8 cellular contexts compared by ENCODE assay signal in genomic region chr3:195989921-195990840, GRCh38.
DNase-seq lines count a peak whose midpoint lies in the region; ATAC-seq and TF ChIP-seq lines count a peak whose summit lies in the region.
"Not testable (repeated sequence)": the region's sequence is repeated elsewhere in the genome, so short reads cannot be mapped to it uniquely, and the experiment has no call there.

No MANE protein-coding gene starts in this region.

- peak overlapping the region; percentile 93 for H3K27ac Mint-ChIP-seq in activated T-cell treated with anti-CD3 and anti-CD28 coated beads, Interleukin-2, amount 50 U/mL, for 72 hours

- peak; percentile 43 for TF ChIP-seq POLR2A in erythroblast (IDR thresholded peaks at IDR 0.05; ENCODE audit: low read length)

- H3K4me1 Mint-ChIP-seq in activated T-cell treated with anti-CD3 and anti-CD28 coated beads, Interleukin-2, amount 50 U/mL, for 72 hours (ENCODE audit: low read depth): not testable (repeated sequence)

- not testable (repeated sequence) for H3K9me3 ChIP-seq in PC-9 (ENCODE audit: insufficient read depth, low read depth)

- H3K79me2 ChIP-seq in PC-9 (ENCODE audit: low read depth): peaks cover 19% of the 10 kb centered on the region

- peak overlapping the region; percentile 57 for H3K4me3 ChIP-seq in PC-9

- peak; percentile 90 for ATAC-seq in GM18909 (IDR thresholded peaks at IDR 0.05; ENCODE audit: poor library complexity, unreplicated experiment)
- peak; percentile 94 for ATAC-seq in HG02970 (IDR thresholded peaks at IDR 0.05; ENCODE audit: low FRiP score, unreplicated experiment)
- peak; percentile 89 to 91 for ATAC-seq in activated T-cell treated with anti-CD3 and anti-CD28 coated beads, Interleukin-2, amount 50 U/mL, for 72 hours (replicated peaks in 1 of 2)

- TSS peak; percentile 94 for BruUV-seq in PC-9 (replicated peaks; lab: Mats Ljungman, UMichigan)

- peak overlapping the region; percentile 83 to 86 for H3K4me3 Mint-ChIP-seq in activated T-cell treated with anti-CD3 and anti-CD28 coated beads, Interleukin-2, amount 50 U/mL, for 72 hours

- DNase-seq in ACHN (peak; percentile 81), PC-9 (peak; percentile 71 to 99), medulla oblongata (ENCODE audit: extremely low spot score) (peak; percentile 92)
- DNase-seq in activated T-cell treated with anti-CD3 and anti-CD28 coated beads, Interleukin-2, amount 50 U/mL, for 72 hours: peak; percentile 95 to 99
- not testable (repeated sequence) for DNase-seq in erythroblast (lab: John Stamatoyannopoulos, UW)
- peak; percentile 94 to 97 for DNase-seq in stimulated activated CD4-positive, alpha-beta T cell treated with anti-CD3 and anti-CD28 coated beads, Interleukin-1b, Interleukin-23, amount 100 ng/mL, for 4 hours (ENCODE audit: low read depth in 2 of 2)

- H3K9me3 Mint-ChIP-seq in activated T-cell treated with anti-CD3 and anti-CD28 coated beads, Interleukin-2, amount 50 U/mL, for 72 hours: not testable (repeated sequence)

- not testable (repeated sequence) for H3K36me3 ChIP-seq in PC-9 (ENCODE audit: low read depth)

- H3K27ac ChIP-seq in PC-9: not testable (repeated sequence)

- peak overlapping the region; percentile 61 for H3K4me2 ChIP-seq in PC-9

- not testable (repeated sequence) for H3K27me3 Mint-ChIP-seq in activated T-cell treated with anti-CD3 and anti-CD28 coated beads, Interleukin-2, amount 50 U/mL, for 72 hours (ENCODE audit: low read depth)

- not testable (repeated sequence) for H4K20me1 ChIP-seq in PC-9 (ENCODE audit: insufficient read depth)

- peak overlapping the region; percentile 35; the same call in 1 of the 2 replicates for H2AFZ ChIP-seq in PC-9

- intact Hi-C loops in PC-9 (cut with micrococcal nuclease; ENCODE audit: unreplicated experiment): not testable (repeated sequence)

- POLR2A ChIA-PET in PC-9 (lab: Charles Lee; ENCODE audit: unreplicated experiment): not testable (repeated sequence)

- not testable (repeated sequence) for H3K9me2 ChIP-seq in PC-9 (ENCODE audit: insufficient read depth)

- CTCF ChIA-PET in PC-9 (lab: Charles Lee): not testable (repeated sequence)

- not testable (repeated sequence) for H3F3A ChIP-seq in PC-9 (ENCODE audit: insufficient read depth, low read depth)

- not testable (repeated sequence) for H3K27me3 ChIP-seq in PC-9 (ENCODE audit: insufficient read depth, low read depth)

- not testable (repeated sequence) for H3K36me3 Mint-ChIP-seq in activated T-cell treated with anti-CD3 and anti-CD28 coated beads, Interleukin-2, amount 50 U/mL, for 72 hours (ENCODE audit: insufficient read depth in 2 of 2)

- TF ChIP-seq CTCF in PC-9 (conservative IDR thresholded peaks at IDR 0.05): not testable (repeated sequence)

- peaks cover 11% of the 10 kb centered on the region for H3K4me1 ChIP-seq in PC-9 (replicated peaks; ENCODE audit: insufficient read depth)

- in situ Hi-C loops in ACHN (cut with HindIII; ENCODE audit: low pct_ligation_motif_present, low pct_unique_long_range_greater_than_20kb, low sequenced_read_pairs): not testable (repeated sequence)
